Comparison of ENCODE assay signal across 1 cellular context in genomic region chr20:38342196-38342595, GRCh38.
TF ChIP-seq lines count a peak whose summit lies in the region.

No MANE protein-coding gene starts in this region.

TF ChIP-seq in WTC11, 78 proteins besides CTCF, POLR2A, EP300 and RAD21 (continued from another document):
- TF ChIP-seq, protein P1, sequence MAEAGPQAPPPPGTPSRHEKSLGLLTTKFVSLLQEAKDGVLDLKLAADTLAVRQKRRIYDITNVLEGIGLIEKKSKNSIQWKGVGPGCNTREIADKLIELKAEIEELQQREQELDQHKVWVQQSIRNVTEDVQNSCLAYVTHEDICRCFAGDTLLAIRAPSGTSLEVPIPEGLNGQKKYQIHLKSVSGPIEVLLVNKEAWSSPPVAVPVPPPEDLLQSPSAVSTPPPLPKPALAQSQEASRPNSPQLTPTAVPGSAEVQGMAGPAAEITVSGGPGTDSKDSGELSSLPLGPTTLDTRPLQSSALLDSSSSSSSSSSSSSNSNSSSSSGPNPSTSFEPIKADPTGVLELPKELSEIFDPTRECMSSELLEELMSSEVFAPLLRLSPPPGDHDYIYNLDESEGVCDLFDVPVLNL (CRISPR knock-in tag; IDR thresholded peaks at IDR 0.05; ENCODE audit: borderline replicate concordance, low read depth): no peak
- TF ChIP-seq, protein P2, sequence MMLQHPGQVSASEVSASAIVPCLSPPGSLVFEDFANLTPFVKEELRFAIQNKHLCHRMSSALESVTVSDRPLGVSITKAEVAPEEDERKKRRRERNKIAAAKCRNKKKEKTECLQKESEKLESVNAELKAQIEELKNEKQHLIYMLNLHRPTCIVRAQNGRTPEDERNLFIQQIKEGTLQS (CRISPR knock-in tag; conservative IDR thresholded peaks at IDR 0.05): no peak
- no peak for TF ChIP-seq ZNF263 (CRISPR knock-in tag; IDR thresholded peaks at IDR 0.05; ENCODE audit: low read depth)
- TF ChIP-seq, protein P3, sequence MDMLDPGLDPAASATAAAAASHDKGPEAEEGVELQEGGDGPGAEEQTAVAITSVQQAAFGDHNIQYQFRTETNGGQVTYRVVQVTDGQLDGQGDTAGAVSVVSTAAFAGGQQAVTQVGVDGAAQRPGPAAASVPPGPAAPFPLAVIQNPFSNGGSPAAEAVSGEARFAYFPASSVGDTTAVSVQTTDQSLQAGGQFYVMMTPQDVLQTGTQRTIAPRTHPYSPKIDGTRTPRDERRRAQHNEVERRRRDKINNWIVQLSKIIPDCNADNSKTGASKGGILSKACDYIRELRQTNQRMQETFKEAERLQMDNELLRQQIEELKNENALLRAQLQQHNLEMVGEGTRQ (CRISPR knock-in tag; IDR thresholded peaks at IDR 0.05): no peak
- TF ChIP-seq ATF1 (CRISPR knock-in tag; IDR thresholded peaks at IDR 0.05): no peak
- TF ChIP-seq ZBTB43 (CRISPR knock-in tag; IDR thresholded peaks at IDR 0.05): no peak
- TF ChIP-seq NR2C2 (CRISPR knock-in tag; IDR thresholded peaks at IDR 0.05): no peak
- TF ChIP-seq TCF7 (CRISPR knock-in tag; IDR thresholded peaks at IDR 0.05; ENCODE audit: low read depth): no peak
- no peak for TF ChIP-seq CREM (CRISPR knock-in tag; IDR thresholded peaks at IDR 0.05)
- peak; percentile 80; the same call in 1 of the 2 replicates for TF ChIP-seq FOXP4 (CRISPR knock-in tag; IDR thresholded peaks at IDR 0.05)
- peak; percentile 55; the same call in 1 of the 2 replicates for TF ChIP-seq SP1 (CRISPR knock-in tag; conservative IDR thresholded peaks at IDR 0.05)
- TF ChIP-seq MYBL2 (CRISPR knock-in tag; IDR thresholded peaks at IDR 0.05): no peak
TF ChIP-seq in WTC11: peak in this region for 3.
